8 cellular contexts compared by ENCODE assay signal in the genomic region with DNA sequence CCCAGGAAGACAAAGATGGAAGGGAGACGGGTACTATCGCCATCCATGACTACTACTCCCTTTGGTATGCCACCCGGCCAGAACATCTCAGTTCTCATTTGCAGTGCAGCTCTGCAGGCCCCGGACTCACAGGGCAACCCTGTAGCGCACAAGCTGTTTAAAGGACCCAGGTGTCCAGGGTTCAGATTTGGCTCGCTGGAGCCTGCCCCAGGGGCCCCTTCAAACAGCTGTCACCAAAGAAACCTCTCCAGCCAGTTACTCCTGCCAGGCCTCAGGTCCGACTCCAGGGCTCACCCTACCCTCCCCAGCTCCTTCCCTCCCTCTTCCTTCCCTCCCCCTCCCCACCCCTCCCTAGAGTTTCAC. TPM values are rescaled to one million over a fixed set of nuclear protein-coding genes. Genes with fewer than 3 reads are reported as not detected.
DNase-seq lines count a peak whose midpoint lies in the region; ATAC-seq, FAIRE-seq and TF ChIP-seq lines count a peak whose summit lies in the region.

No MANE protein-coding gene starts in this region.

- intact Hi-C loops in left ventricle myocardium inferior (cut with micrococcal nuclease) (no loop called here), Right ventricle myocardium superior (cut with DNase I) (no loop called here), K562 (cut with micrococcal nuclease) (loop anchor here (1.0 to 10.0 kb wide), 2 partner anchors 7 to 212 kb away; a partner anchor contains a TSS), vagina (cut with DNase I) (no loop called here)

- TF ChIP-seq EP300 in K562 (IDR thresholded peaks at IDR 0.05; ENCODE audit: low read length), result no peak

- peak overlapping the region; percentile 60 for H2AFZ ChIP-seq in K562 (ENCODE audit: low read depth, low read length)

- no TSS peak for BruUV-seq in K562 (replicated peaks; lab: Mats Ljungman, UMichigan)

- H3K4me3 Mint-ChIP-seq in naive B cell, result peak overlapping the region in 7 of 8 donors; percentile 53 to 83 (median 73)

- H3K4me1 ChIP-seq in left ventricle myocardium inferior, result peaks cover 47% of the 10 kb centered on the region
- peaks cover 36 to 54% of the 10 kb centered on the region in 2 experiments for H3K4me1 ChIP-seq in K562 (replicated peaks in 1 of 2; ENCODE audit: control insufficient read depth in 2 of 2, insufficient read depth in 2 of 2, low read length in 2 of 2)
- H3K4me1 ChIP-seq in vagina, result peaks cover 33% of the 10 kb centered on the region

- H3K27me3 ChIP-seq in left ventricle myocardium inferior (ENCODE audit: low read depth) (no peaks in the 10 kb centered on the region), K562 (ENCODE audit: control insufficient read depth in 2 of 2, insufficient read depth in 2 of 2, low read length in 2 of 2) (no peaks in the 10 kb centered on the region), vagina (no peaks in the 10 kb centered on the region)

- CTCF ChIA-PET in K562 (lab: Yijun Ruan, JAX; ENCODE audit: low intra/inter-chr PET ratio), result no interaction called here

- no peak for DNase-seq in left ventricle myocardium inferior
- DNase-seq in Right ventricle myocardium superior, result no peak
- peak in 1 of 4 experiments; percentile 13 for DNase-seq in K562 (ENCODE audit: extremely low read depth in 1 of 4, low spot score in 3 of 4)
- DNase-seq in naive B cell, result no peak
- no peak for DNase-seq in vagina (ENCODE audit: extremely low spot score in 2 of 2)
- DNase-seq in inferior parietal cortex (ENCODE audit: extremely low spot score), result no peak

- WGBS in K562 (ENCODE audit: insufficient coverage, low coverage, missing lambda C conversion rate), result 15% methylated on average over 5 of the region's 7 CpGs

- no peaks in the 10 kb centered on the region for H3K27me3 Mint-ChIP-seq in naive B cell

- peak overlapping the region; percentile 80 for H3K4me2 ChIP-seq in K562 (ENCODE audit: insufficient read depth, low read length)

- ATAC-seq in Right ventricle myocardium superior (ENCODE audit: poor library complexity) (no peak), K562 (no peak), naive B cell (ENCODE audit: low read depth in 2 of 2) (no peak), HG03342 (IDR thresholded peaks at IDR 0.05; ENCODE audit: unreplicated experiment) (no peak), HG03457 (IDR thresholded peaks at IDR 0.05; ENCODE audit: unreplicated experiment) (no peak)

- no peak for FAIRE-seq in K562 (lab: Jason Lieb, UNC)

- TF ChIP-seq POLR2A in K562 (conservative IDR thresholded peaks at IDR 0.05) (no peak), vagina (IDR thresholded peaks at IDR 0.05) (no peak)

- H3K9me1 ChIP-seq in K562 (ENCODE audit: control insufficient read depth, insufficient read depth, low read length), result no peaks in the 10 kb centered on the region

- no peaks in the 10 kb centered on the region; the same call in 2 of the 3 replicates for H3K79me2 ChIP-seq in K562 (ENCODE audit: control insufficient read depth, insufficient read depth, low read length)

- POLR2A ChIA-PET in K562 (lab: Yijun Ruan, JAX), result interaction anchor here (0.6 to 1.7 kb wide), 5 partner anchors 9 to 259 kb away, joined by 3 to 4 read pairs (median 3); no protein-coding TSS in a partner anchor

- in situ Hi-C loops in K562 (cut with MboI), result no loop called here

- H3K36me3 Mint-ChIP-seq in naive B cell, result no peaks in the 10 kb centered on the region

- peaks cover 48 to 67% (median 57%) of the 10 kb centered on the region in 3 donors for H3K4me1 Mint-ChIP-seq in naive B cell

- no peak for TF ChIP-seq RAD21 in K562 (CRISPR knock-in tag; conservative IDR thresholded peaks at IDR 0.05 in 1 of 2, IDR thresholded peaks at IDR 0.05 in 1 of 2)

- H3K27ac Mint-ChIP-seq in naive B cell, result peak overlapping the region; percentile 25 to 92 (median 79)

- H3K9me3 Mint-ChIP-seq in naive B cell, result no peaks in the 10 kb centered on the region

- H3K9me3 ChIP-seq in left ventricle myocardium inferior (replicated peaks) (no peaks in the 10 kb centered on the region), K562 (replicated peaks; ENCODE audit: control insufficient read depth, insufficient read depth, low read depth, low read length) (no peaks in the 10 kb centered on the region), vagina (no peaks in the 10 kb centered on the region)

- H3K36me3 ChIP-seq in left ventricle myocardium inferior (no peaks in the 10 kb centered on the region), K562 (ENCODE audit: control insufficient read depth, insufficient read depth, low read length) (no peaks in the 10 kb centered on the region), vagina (no peaks in the 10 kb centered on the region)

- no peaks in the 10 kb centered on the region for H4K20me1 ChIP-seq in K562 (replicated peaks; ENCODE audit: control insufficient read depth, insufficient read depth, low read length)

- TF ChIP-seq CTCF in left ventricle myocardium inferior (IDR thresholded peaks at IDR 0.05; ENCODE audit: borderline replicate concordance) (no peak), K562 (IDR thresholded peaks at IDR 0.05 in 2 of 3, conservative IDR thresholded peaks at IDR 0.05 in 1 of 3; ENCODE audit: insufficient read depth in 2 of 3, low read depth in 1 of 3, low read length in 3 of 3) (no peak), vagina (IDR thresholded peaks at IDR 0.05) (no peak)

- peak overlapping the region; percentile 93 for H3K27ac ChIP-seq in left ventricle myocardium inferior (replicated peaks)
- peak overlapping the region; percentile 100 for H3K27ac ChIP-seq in K562 (ENCODE audit: extremely low read depth, low read depth, low read length)
- peak overlapping the region; percentile 94 for H3K27ac ChIP-seq in vagina

- peak overlapping the region; percentile 52 for H3K4me3 ChIP-seq in left ventricle myocardium inferior
- peak overlapping the region; percentile 32; the same call in 1 of the 2 replicates for H3K4me3 ChIP-seq in K562
- peak overlapping the region; percentile 31 to 33 for H3K4me3 ChIP-seq in vagina

- H3K9ac ChIP-seq in K562 (ENCODE audit: insufficient read depth in 1 of 2, low read depth in 2 of 2, low read length in 2 of 2), result peak overlapping the region; percentile 71 to 83; a peak in 3 of 4 replicates

RNA-seq across cellular contexts. Expression of a gene that starts 5.5 kb away (rescaled TPM):
- total RNA-seq in left ventricle myocardium inferior, result 151 TPM
- total RNA-seq in Right ventricle myocardium superior, result 142 TPM
- 526 and 534 TPM in 2 replicates for total RNA-seq in K562 (2011; cell fraction: chromatin; rRNA removed; ENCODE audit: low replicate concordance)
- total RNA-seq in K562 (2011; cell fraction: nucleolus; rRNA removed), result 244 and 272 TPM in 2 replicates
- total RNA-seq in K562 (2011; cell fraction: nucleoplasm; rRNA removed), result 296 and 379 TPM in 2 replicates
- 392 and 404 TPM in 2 replicates for total RNA-seq in K562 (2014; rRNA removed)
- 231 and 265 TPM in 2 replicates for total RNA-seq in K562 (2014; rRNA removed; fragmentation: Illumina TruSeq; extraction: Trizol)
- 271 and 272 TPM in 2 replicates for total RNA-seq in K562 (2015; rRNA removed; fragmentation: Illumina TruSeq; extraction: Trizol)
- total RNA-seq in K562 (2021), result 353 and 384 TPM in 2 replicates
- 119 and 126 TPM in 2 replicates for polyA plus RNA-seq in K562 (2011; rRNA removed)
- polyA plus RNA-seq in K562 (2011; cell fraction: cytosol; rRNA removed), result 151 and 165 TPM in 2 replicates
- polyA plus RNA-seq in K562 (2011; cell fraction: nucleus; rRNA removed), result 184 and 336 TPM in 2 replicates
- 162 and 218 TPM in 2 replicates for polyA plus RNA-seq in K562 (2012)
- 346 and 375 TPM in 2 replicates for polyA plus RNA-seq in K562 (2014; fragmentation: Illumina TruSeq; extraction: Trizol)
- polyA plus RNA-seq in K562 (2014; fragmentation: Nextera tagmentation; extraction: Ambion mirVana), result 10 to 100 TPM; 82.1 to 90.3 TPM
- polyA plus RNA-seq in K562 (2014; rRNA removed), result 211 and 214 TPM in 2 replicates
- polyA minus RNA-seq in K562 (2011; rRNA and poly(A)+ RNA removed), result 272 and 274 TPM in 2 replicates
- 222 and 251 TPM in 2 replicates for polyA minus RNA-seq in K562 (2011; cell fraction: cytosol; rRNA and poly(A)+ RNA removed)
- 81.5 and 99.4 TPM in 2 replicates for polyA minus RNA-seq in K562 (2011; cell fraction: nucleus; rRNA and poly(A)+ RNA removed)
- polyA plus RNA-seq in naive B cell (ENCODE audit: low read depth in 6 of 6), result 10 to 100 TPM; 26.6 to 67.1 (median 44.5) TPM
- 152 TPM for total RNA-seq in vagina

RNA-seq across cellular contexts. Expression of a gene that starts 23.1 kb away (rescaled TPM):
- total RNA-seq in left ventricle myocardium inferior, result 7.0 TPM
- total RNA-seq in Right ventricle myocardium superior, result 7.3 TPM
- total RNA-seq in K562 (2011; cell fraction: chromatin; rRNA removed; ENCODE audit: low replicate concordance), result 14.4 and 32.5 TPM in 2 replicates
- total RNA-seq in K562 (2011; cell fraction: nucleolus; rRNA removed), result 19.1 and 26.3 TPM in 2 replicates
- 20.8 and 27.5 TPM in 2 replicates for total RNA-seq in K562 (2011; cell fraction: nucleoplasm; rRNA removed)
- 3.6 and 4.9 TPM in 2 replicates for total RNA-seq in K562 (2014; rRNA removed)
- 3.0 and 3.5 TPM in 2 replicates for total RNA-seq in K562 (2014; rRNA removed; fragmentation: Illumina TruSeq; extraction: Trizol)
- total RNA-seq in K562 (2015; rRNA removed; fragmentation: Illumina TruSeq; extraction: Trizol), result 2.7 and 2.8 TPM in 2 replicates
- total RNA-seq in K562 (2021), result 9.2 and 11.7 TPM in 2 replicates
- polyA plus RNA-seq in K562 (2011; rRNA removed), result 5.8 and 7.8 TPM in 2 replicates
- polyA plus RNA-seq in K562 (2011; cell fraction: cytosol; rRNA removed), result 14.8 and 50.1 TPM in 2 replicates
- polyA plus RNA-seq in K562 (2011; cell fraction: nucleus; rRNA removed), result 5.8 and 13.2 TPM in 2 replicates
- polyA plus RNA-seq in K562 (2012), result 8.5 and 9.4 TPM in 2 replicates
- polyA plus RNA-seq in K562 (2014; fragmentation: Illumina TruSeq; extraction: Trizol), result 7.0 and 9.9 TPM in 2 replicates
- polyA plus RNA-seq in K562 (2014; fragmentation: Nextera tagmentation; extraction: Ambion mirVana), result 1 to 10 TPM; 1.3 to 2.3 TPM
- 5.6 and 5.9 TPM in 2 replicates for polyA plus RNA-seq in K562 (2014; rRNA removed)
- polyA minus RNA-seq in K562 (2011; rRNA and poly(A)+ RNA removed), result 4.6 and 7.8 TPM in 2 replicates
- 11.7 and 16.4 TPM in 2 replicates for polyA minus RNA-seq in K562 (2011; cell fraction: cytosol; rRNA and poly(A)+ RNA removed)
- 3.6 and 4.7 TPM in 2 replicates for polyA minus RNA-seq in K562 (2011; cell fraction: nucleus; rRNA and poly(A)+ RNA removed)
- 10 to 100 TPM; 25.2 to 69.9 (median 40.1) TPM for polyA plus RNA-seq in naive B cell (ENCODE audit: low read depth in 6 of 6)
- 7.4 TPM for total RNA-seq in vagina

RNA-seq across cellular contexts. Expression of a gene that starts 34.6 kb away (rescaled TPM):
- total RNA-seq in left ventricle myocardium inferior, result 1.4 TPM
- total RNA-seq in Right ventricle myocardium superior, result 0.51 TPM
- total RNA-seq in K562 (2011; cell fraction: chromatin; rRNA removed; ENCODE audit: low replicate concordance), result 10.1 and 27.0 TPM in 2 replicates
- total RNA-seq in K562 (2011; cell fraction: nucleolus; rRNA removed), result 11.7 and 20.7 TPM in 2 replicates
- 12.6 and 15.5 TPM in 2 replicates for total RNA-seq in K562 (2011; cell fraction: nucleoplasm; rRNA removed)
- 5.3 and 10.5 TPM in 2 replicates for total RNA-seq in K562 (2014; rRNA removed)
- total RNA-seq in K562 (2014; rRNA removed; fragmentation: Illumina TruSeq; extraction: Trizol), result 5.5 and 7.9 TPM in 2 replicates
- 3.1 and 3.5 TPM in 2 replicates for total RNA-seq in K562 (2015; rRNA removed; fragmentation: Illumina TruSeq; extraction: Trizol)
- 16.8 and 18.0 TPM in 2 replicates for total RNA-seq in K562 (2021)
- polyA plus RNA-seq in K562 (2011; rRNA removed), result 13.2 and 28.6 TPM in 2 replicates
- polyA plus RNA-seq in K562 (2011; cell fraction: cytosol; rRNA removed), result 12.3 and 15.6 TPM in 2 replicates
- polyA plus RNA-seq in K562 (2011; cell fraction: nucleus; rRNA removed), result 79.2 and 89.4 TPM in 2 replicates
- polyA plus RNA-seq in K562 (2012), result 13.4 and 22.7 TPM in 2 replicates
- polyA plus RNA-seq in K562 (2014; fragmentation: Illumina TruSeq; extraction: Trizol), result 7.2 and 8.4 TPM in 2 replicates
- 10 to 100 TPM; 23.1 to 31.8 TPM for polyA plus RNA-seq in K562 (2014; fragmentation: Nextera tagmentation; extraction: Ambion mirVana)
- 4.4 and 6.7 TPM in 2 replicates for polyA plus RNA-seq in K562 (2014; rRNA removed)
- 4.0 and 4.5 TPM in 2 replicates for polyA minus RNA-seq in K562 (2011; rRNA and poly(A)+ RNA removed)
- 5.4 and 7.3 TPM in 2 replicates for polyA minus RNA-seq in K562 (2011; cell fraction: cytosol; rRNA and poly(A)+ RNA removed)
- polyA minus RNA-seq in K562 (2011; cell fraction: nucleus; rRNA and poly(A)+ RNA removed), result 4.4 and 11.2 TPM in 2 replicates
- 10 to 100 TPM in 1 of 6 donors, 1 to 10 TPM in 5; 3.8 to 11.0 (median 8.9) TPM for polyA plus RNA-seq in naive B cell (ENCODE audit: low read depth in 6 of 6)
- total RNA-seq in vagina, result 0.74 TPM

RNA-seq across cellular contexts. Expression of a gene that starts 44.5 kb away (rescaled TPM):
- total RNA-seq in left ventricle myocardium inferior (15.3 TPM), Right ventricle myocardium superior (14.8 TPM), K562 (2014; rRNA removed) (55.4 and 70.8 TPM in 2 replicates), K562 (2014; rRNA removed; fragmentation: Illumina TruSeq; extraction: Trizol) (53.2 and 54.4 TPM in 2 replicates), K562 (2015; rRNA removed; fragmentation: Illumina TruSeq; extraction: Trizol) (60.6 and 61.9 TPM in 2 replicates), K562 (2021) (77.2 and 77.6 TPM in 2 replicates), vagina (43.0 TPM)
- 199 and 304 TPM in 2 replicates for total RNA-seq in K562 (2011; cell fraction: chromatin; rRNA removed; ENCODE audit: low replicate concordance)
- total RNA-seq in K562 (2011; cell fraction: nucleolus; rRNA removed), result 156 and 172 TPM in 2 replicates
- total RNA-seq in K562 (2011; cell fraction: nucleoplasm; rRNA removed), result 135 and 147 TPM in 2 replicates
- polyA plus RNA-seq in K562 (2011; rRNA removed) (74.7 and 93.6 TPM in 2 replicates), K562 (2014; fragmentation: Illumina TruSeq; extraction: Trizol) (67.5 and 97.7 TPM in 2 replicates), K562 (2014; fragmentation: Nextera tagmentation; extraction: Ambion mirVana) (10 to 100 TPM; 19.0 to 37.2 TPM), K562 (2014; rRNA removed) (86.3 and 92.2 TPM in 2 replicates), naive B cell (ENCODE audit: low read depth in 6 of 6) (10 to 100 TPM; 11.7 to 27.6 (median 17.5) TPM)
- 29.0 and 33.7 TPM in 2 replicates for polyA plus RNA-seq in K562 (2011; cell fraction: cytosol; rRNA removed)
- 248 and 319 TPM in 2 replicates for polyA plus RNA-seq in K562 (2011; cell fraction: nucleus; rRNA removed)
- polyA plus RNA-seq in K562 (2012), result 37.5 and 55.6 TPM in 2 replicates
- polyA minus RNA-seq in K562 (2011; rRNA and poly(A)+ RNA removed), result 32.7 and 42.8 TPM in 2 replicates
- polyA minus RNA-seq in K562 (2011; cell fraction: cytosol; rRNA and poly(A)+ RNA removed), result 26.4 and 38.0 TPM in 2 replicates
- polyA minus RNA-seq in K562 (2011; cell fraction: nucleus; rRNA and poly(A)+ RNA removed), result 40.7 and 56.9 TPM in 2 replicates

RNA-seq across cellular contexts. Expression of a gene that starts 50.3 kb away (rescaled TPM):
- total RNA-seq in left ventricle myocardium inferior (23.2 TPM), Right ventricle myocardium superior (25.3 TPM), K562 (2014; rRNA removed) (12.8 and 15.7 TPM in 2 replicates), K562 (2014; rRNA removed; fragmentation: Illumina TruSeq; extraction: Trizol) (16.4 and 19.7 TPM in 2 replicates), K562 (2015; rRNA removed; fragmentation: Illumina TruSeq; extraction: Trizol) (11.0 and 11.6 TPM in 2 replicates), K562 (2021) (13.0 and 14.0 TPM in 2 replicates), vagina (45.7 TPM)
- total RNA-seq in K562 (2011; cell fraction: chromatin; rRNA removed; ENCODE audit: low replicate concordance), result 36.0 and 36.8 TPM in 2 replicates
- 22.8 and 26.7 TPM in 2 replicates for total RNA-seq in K562 (2011; cell fraction: nucleolus; rRNA removed)
- total RNA-seq in K562 (2011; cell fraction: nucleoplasm; rRNA removed), result 20.7 and 22.2 TPM in 2 replicates
- polyA plus RNA-seq in K562 (2011; rRNA removed) (30.2 and 32.1 TPM in 2 replicates), K562 (2014; fragmentation: Illumina TruSeq; extraction: Trizol) (27.3 and 28.4 TPM in 2 replicates), K562 (2014; fragmentation: Nextera tagmentation; extraction: Ambion mirVana) (1 to 10 TPM; 6.6 to 8.4 TPM), K562 (2014; rRNA removed) (23.8 and 23.9 TPM in 2 replicates), naive B cell (ENCODE audit: low read depth in 6 of 6) (100 to 1,000 TPM in 4 of 6 donors, 10 to 100 TPM in 2; 93.5 to 139 (median 112) TPM)
- polyA plus RNA-seq in K562 (2011; cell fraction: cytosol; rRNA removed), result 16.1 and 24.2 TPM in 2 replicates
- polyA plus RNA-seq in K562 (2011; cell fraction: nucleus; rRNA removed), result 66.6 and 104 TPM in 2 replicates
- polyA plus RNA-seq in K562 (2012), result 18.1 and 28.0 TPM in 2 replicates
- 10.8 and 11.3 TPM in 2 replicates for polyA minus RNA-seq in K562 (2011; rRNA and poly(A)+ RNA removed)
- 4.6 and 5.0 TPM in 2 replicates for polyA minus RNA-seq in K562 (2011; cell fraction: cytosol; rRNA and poly(A)+ RNA removed)
- 5.0 and 12.2 TPM in 2 replicates for polyA minus RNA-seq in K562 (2011; cell fraction: nucleus; rRNA and poly(A)+ RNA removed)
